In the genomic region with DNA sequence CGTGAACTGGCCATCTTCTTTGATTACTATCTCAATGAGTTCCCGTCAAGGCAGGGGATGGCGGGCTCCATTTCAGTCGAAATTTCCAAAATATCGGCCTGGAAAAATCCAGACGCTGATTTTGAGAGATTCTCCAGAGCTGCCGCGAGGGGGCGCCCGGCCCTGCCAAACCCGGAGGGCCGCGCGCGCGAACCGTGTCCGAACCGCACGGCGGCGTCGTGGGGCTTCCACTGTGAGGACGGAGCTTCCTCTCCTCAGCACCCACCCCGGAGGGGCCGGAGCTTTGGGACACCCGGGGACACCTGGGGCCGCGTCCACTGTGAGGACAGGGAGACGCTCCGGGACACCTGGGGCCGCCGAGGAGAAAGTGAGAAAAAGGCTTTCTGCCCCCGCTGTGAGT, we compare ENCODE assay signal across 8 cellular contexts.
DNase-seq lines count a peak whose midpoint lies in the region; ATAC-seq and TF ChIP-seq lines count a peak whose summit lies in the region.
"Not testable (repeated sequence)": the region's sequence is repeated elsewhere in the genome, so short reads cannot be mapped to it uniquely, and the experiment has no call there.

No MANE protein-coding gene starts in this region.

- not testable (repeated sequence) for H2AFZ ChIP-seq in GM23248

- POLR2A ChIA-PET in BJ (lab: Charles Lee): not testable (repeated sequence)

- not testable (repeated sequence) for H3K9me2 ChIP-seq in GM23248 (ENCODE audit: insufficient read depth)

- not testable (repeated sequence) for H3K4me3 ChIP-seq in BJ (ENCODE audit: low read depth, low read length); mucosa of descending colon
- peak overlapping the region; percentile 55 for H3K4me3 ChIP-seq in GM23248

- H3K4me3 Mint-ChIP-seq in glutamatergic neuron (ENCODE audit: unreplicated experiment): not testable (repeated sequence)

- not testable (repeated sequence) for H3K27ac Mint-ChIP-seq in glutamatergic neuron (ENCODE audit: unreplicated experiment)

- H3K36me3 ChIP-seq in BJ (ENCODE audit: control insufficient read depth, insufficient read depth, low read length); GM23248 (ENCODE audit: low read depth); mucosa of descending colon (ENCODE audit: low read depth): not testable (repeated sequence)

- not testable (repeated sequence) for H3K36me3 Mint-ChIP-seq in glutamatergic neuron (ENCODE audit: unreplicated experiment)

- not testable (repeated sequence) for H3K9me3 ChIP-seq in GM23248 (ENCODE audit: low read depth); mucosa of descending colon

- H3K9me3 Mint-ChIP-seq in glutamatergic neuron (ENCODE audit: unreplicated experiment): not testable (repeated sequence)

- not testable (repeated sequence) for H3K4me2 ChIP-seq in GM23248 (ENCODE audit: unreplicated experiment)

- H3K79me2 ChIP-seq in GM23248 (ENCODE audit: insufficient read depth): not testable (repeated sequence)

- H3F3A ChIP-seq in GM23248 (ENCODE audit: insufficient read depth): not testable (repeated sequence)

- H3K4me1 ChIP-seq in GM23248 (ENCODE audit: insufficient read depth); mucosa of descending colon (ENCODE audit: low read depth): not testable (repeated sequence)

- in situ Hi-C loops in GM23248 (cut with MboI): not testable (repeated sequence)

- H4K20me1 ChIP-seq in GM23248 (ENCODE audit: insufficient read depth): not testable (repeated sequence)

- 0 out of 2 replicates have a peak, but pooled peaks have one; percentile 5 for TF ChIP-seq CTCF in BJ (IDR thresholded peaks at IDR 0.05; ENCODE audit: insufficient read depth, low read depth, low read length)
- peak; percentile 76 for TF ChIP-seq CTCF in glutamatergic neuron (IDR thresholded peaks at IDR 0.05; ENCODE audit: partially characterized antibody, unreplicated experiment)
- TF ChIP-seq CTCF in mucosa of descending colon (IDR thresholded peaks at IDR 0.05): not testable (repeated sequence)

- intact Hi-C loops in mucosa of descending colon (cut with DNase I, micrococcal nuclease): not testable (repeated sequence)

- not testable (repeated sequence) for H3K27ac ChIP-seq in GM23248

- 3 to 4% methylated on average over 34 of the region's 34 CpGs for WGBS in GM23248 (ENCODE audit: low coverage in 1 of 2, low lambda C conversion rate in 2 of 2, missing lambda C conversion rate in 2 of 2), 2 experiments

- CTCF ChIA-PET in BJ (lab: Yijun Ruan, JAX): not testable (repeated sequence)

- not testable (repeated sequence) for ATAC-seq in mucosa of descending colon

- not testable (repeated sequence) for DNase-seq in BJ (ENCODE audit: low read depth)
- DNase-seq in GM23248 (peak; percentile 71), NCI-H2196 (lab: John Stamatoyannopoulos, UW; ENCODE audit: unreplicated experiment) (peak; percentile 27), astrocyte of the hippocampus (ENCODE audit: low read depth, low spot score) (peak; percentile 30), glutamatergic neuron (peak; percentile 84), mucosa of descending colon (peak in 2 of 3 donors; percentile 43 to 44)
- peak; percentile 17 for DNase-seq in activated CD4-positive, CD25-positive, alpha-beta regulatory T cell treated with anti-CD3 and anti-CD28 coated beads, Interleukin-2, amount 50 U/mL, for 16 hours (ENCODE audit: low read depth, low spot score)
- DNase-seq in stimulated activated CD4-positive, alpha-beta T cell treated with anti-CD3 and anti-CD28 coated beads, Interleukin-1b, Interleukin-23, amount 100 ng/mL, for 48 hours: peak; percentile 33

- not testable (repeated sequence) for H3K27me3 ChIP-seq in BJ (ENCODE audit: control insufficient read depth, insufficient read depth, low read length)
- peaks cover 10% of the 10 kb centered on the region; the same call in 1 of the 2 replicates for H3K27me3 ChIP-seq in GM23248 (replicated peaks; ENCODE audit: insufficient read depth)

- not testable (repeated sequence) for H3K27me3 Mint-ChIP-seq in glutamatergic neuron (ENCODE audit: unreplicated experiment)

- H3K9ac ChIP-seq in GM23248: not testable (repeated sequence)

- not testable (repeated sequence) for H3K4me1 Mint-ChIP-seq in glutamatergic neuron (ENCODE audit: low read depth, unreplicated experiment)
